Comparison of ENCODE assay signal across 18 cellular contexts in the genomic region with DNA sequence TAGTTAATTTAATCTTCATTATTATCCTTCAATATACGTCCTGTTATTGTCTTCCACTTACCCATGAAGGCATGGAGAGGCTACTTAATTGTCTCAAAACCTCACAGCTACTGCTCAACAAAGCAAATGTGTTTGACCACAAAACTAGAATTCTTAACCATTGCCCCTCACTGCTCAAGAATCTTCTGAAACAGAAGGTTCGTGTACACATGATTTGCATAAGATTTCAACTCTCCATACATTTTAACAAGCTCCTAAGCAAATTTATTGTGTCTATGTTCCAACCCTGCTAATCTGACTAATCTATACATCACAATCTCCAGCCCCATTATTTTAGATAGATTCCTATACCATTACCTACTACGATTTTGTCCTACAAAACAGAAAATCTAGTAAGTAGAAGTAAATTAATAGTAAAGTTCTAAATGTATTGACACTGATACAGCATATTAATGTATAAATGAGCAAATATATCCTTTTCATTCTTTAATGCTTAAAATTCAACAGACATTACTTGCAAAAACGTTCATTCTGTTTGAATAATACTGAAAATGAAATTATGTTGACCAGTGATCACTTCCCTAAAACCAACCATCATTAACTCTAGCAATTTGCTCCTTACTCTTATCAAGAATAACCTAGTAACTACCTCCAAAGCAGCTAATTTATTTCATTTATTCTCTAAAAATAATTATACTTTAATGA.
DNase-seq lines count a peak whose midpoint lies in the region; ATAC-seq and TF ChIP-seq lines count a peak whose summit lies in the region.
"Had no signal": no experiment of that assay in that cellular context is flagged by ENCODE, and none has a peak within 500 bp of the region (broad histone marks: within the 10 kb centered on the region; RNA-seq: fewer than 3 reads in every experiment).

No MANE protein-coding gene starts in this region.

- no peaks in the 10 kb centered on the region for H3K9me3 ChIP-seq in esophagus muscularis mucosa

- H3K9me3 Mint-ChIP-seq in effector memory CD8-positive, alpha-beta T cell: peaks cover 0 to 3% of the 10 kb centered on the region in 2 donors
- H3K9me3 Mint-ChIP-seq in nephron progenitor cell: no peaks in the 10 kb centered on the region

- no peak for TF ChIP-seq EP300 in esophagus muscularis mucosa (IDR thresholded peaks at IDR 0.05)

- intact Hi-C loops in esophagus muscularis mucosa (cut with DNase I): loop anchor here (5.0 kb wide), 1 partner anchor 85 kb away; no protein-coding TSS in a partner anchor

- TF ChIP-seq CTCF in esophagus muscularis mucosa (IDR thresholded peaks at IDR 0.05) (no peak), nephron progenitor cell (IDR thresholded peaks at IDR 0.05) (no peak)

- no peaks in the 10 kb centered on the region for H3K36me3 Mint-ChIP-seq in effector memory CD8-positive, alpha-beta T cell (ENCODE audit: insufficient read depth)
- no peaks in the 10 kb centered on the region for H3K36me3 Mint-ChIP-seq in nephron progenitor cell (ENCODE audit: low read depth)
- H3K36me3 Mint-ChIP-seq: mesothelial cell of epicardium had no signal

- no peak overlapping the region for H3K27ac Mint-ChIP-seq in effector memory CD8-positive, alpha-beta T cell
- no peak overlapping the region for H3K27ac Mint-ChIP-seq in nephron progenitor cell
- H3K27ac Mint-ChIP-seq: mesothelial cell of epicardium had no signal

- H3K27me3 Mint-ChIP-seq in effector memory CD8-positive, alpha-beta T cell: no peaks in the 10 kb centered on the region
- H3K27me3 Mint-ChIP-seq in nephron progenitor cell (ENCODE audit: low read depth, poor library complexity): peaks cover 4% of the 10 kb centered on the region

- H3K27me3 ChIP-seq in esophagus muscularis mucosa: no peaks in the 10 kb centered on the region
- H3K27me3 ChIP-seq: brain microvascular endothelial cell had no signal

- no peak overlapping the region for H3K4me3 ChIP-seq in esophagus muscularis mucosa
- H3K4me3 ChIP-seq: smooth muscle cell had no signal

- H3K4me1 Mint-ChIP-seq in effector memory CD8-positive, alpha-beta T cell (ENCODE audit: low read depth in 2 of 2): no peaks in the 10 kb centered on the region
- H3K4me1 Mint-ChIP-seq in nephron progenitor cell: peaks cover 7% of the 10 kb centered on the region

- no peak overlapping the region for H3K27ac ChIP-seq in esophagus muscularis mucosa (replicated peaks in 1 of 4)
- H3K27ac ChIP-seq: 22Rv1, brain microvascular endothelial cell had no signal

- peaks cover 0 to 10% (median 5%) of the 10 kb centered on the region in 4 donors for H3K4me1 ChIP-seq in esophagus muscularis mucosa

- peak; percentile 8 for DNase-seq in NOMO-1 treated with DMSO at 0.1 percent for 48 hours (lab: John Stamatoyannopoulos, UW; ENCODE audit: unreplicated experiment)
- no peak for DNase-seq in NOMO-1 (lab: John Stamatoyannopoulos, UW; ENCODE audit: unreplicated experiment in 2 of 2)
- DNase-seq in esophagus muscularis mucosa (ENCODE audit: extremely low spot score): no peak
- no peak for DNase-seq in stimulated activated CD8-positive, alpha-beta memory T cell treated with anti-CD3 and anti-CD28 coated beads, Interleukin-4, amount 100 ng/mL, for 48 hours
- no peak for DNase-seq in effector memory CD8-positive, alpha-beta T cell
- no peak for DNase-seq in nephron progenitor cell
- DNase-seq: activated CD8-positive, alpha-beta memory T cell treated with anti-CD3 and anti-CD28 coated beads for 24 hours; brain microvascular endothelial cell; effector CD4-positive, alpha-beta T cell; IMR-90; NCI-H1417 treated with DMSO at 0.1 percent for 48 hours; NCI-H69; SHP77 had no signal

- H3K4me3 Mint-ChIP-seq in effector memory CD8-positive, alpha-beta T cell: no peak overlapping the region
- H3K4me3 Mint-ChIP-seq in nephron progenitor cell: no peak overlapping the region
- H3K4me3 Mint-ChIP-seq: mesothelial cell of epicardium had no signal

- H3K36me3 ChIP-seq in esophagus muscularis mucosa: no peaks in the 10 kb centered on the region
- H3K36me3 ChIP-seq: brain microvascular endothelial cell had no signal

- WGBS in esophagus muscularis mucosa: 75% methylated on average over 4 of the region's 4 CpGs

- TF ChIP-seq POLR2A in esophagus muscularis mucosa (IDR thresholded peaks at IDR 0.05; ENCODE audit: low read depth): no peak

- ATAC-seq in GM21825 (IDR thresholded peaks at IDR 0.05; ENCODE audit: unreplicated experiment): peak; percentile 86
- peak; percentile 72 for ATAC-seq in HG03108 (IDR thresholded peaks at IDR 0.05; ENCODE audit: unreplicated experiment)
- ATAC-seq in effector memory CD8-positive, alpha-beta T cell (replicated peaks): no peak
